Comparison of ENCODE assay signal across 8 cellular contexts in the genomic region with DNA sequence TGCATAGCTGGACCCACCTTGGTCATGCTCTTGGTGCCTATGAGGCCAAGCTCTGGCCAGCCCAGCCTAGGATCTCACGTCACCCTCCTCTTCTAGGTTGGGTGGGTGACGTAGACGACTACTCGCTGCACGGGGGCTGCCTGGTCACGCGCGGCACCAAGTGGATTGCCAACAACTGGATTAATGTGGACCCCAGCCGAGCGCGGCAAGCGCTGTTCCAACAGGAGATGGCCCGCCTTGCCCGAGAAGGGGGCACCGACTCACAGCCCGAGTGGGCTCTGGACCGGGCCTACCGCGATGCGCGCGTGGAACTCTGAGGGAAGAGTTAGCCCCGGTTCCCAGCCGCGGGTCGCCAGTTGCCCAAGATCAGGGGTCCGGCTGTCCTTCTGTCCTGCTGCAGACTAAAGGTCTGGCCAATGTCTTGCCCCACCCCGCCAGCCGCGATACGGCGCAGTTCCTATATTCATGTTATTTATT. TPM values are rescaled to one million over a fixed set of nuclear protein-coding genes. Genes with fewer than 3 reads are reported as not detected.
DNase-seq lines count a peak whose midpoint lies in the region; ATAC-seq and TF ChIP-seq lines count a peak whose summit lies in the region.

No MANE protein-coding gene starts in this region.

- H3K4me3 ChIP-seq in Caco-2 (ENCODE audit: low read depth, low read length) (peak overlapping the region; percentile 92), adrenal gland (peak overlapping the region; percentile 35 to 66 (median 54)), iPS-11a (ENCODE audit: low read depth, low read length) (peak overlapping the region; percentile 94), skeletal muscle cell (ENCODE audit: low read depth, low read length) (peak overlapping the region; percentile 92)

- H3K36me3 ChIP-seq in Caco-2 (ENCODE audit: control insufficient read depth, insufficient read depth, low read length) (no peaks in the 10 kb centered on the region; the same call in 1 of the 2 replicates), adrenal gland (replicated peaks in 1 of 2) (no peaks in the 10 kb centered on the region)

- H3K4me3 Mint-ChIP-seq in Caco-2 (ENCODE audit: unreplicated experiment): peak overlapping the region; percentile 94

- TF ChIP-seq POLR2A in adrenal gland (IDR thresholded peaks at IDR 0.05): peak in 1 of 2 donors; percentile 15

- peaks cover 59% of the 10 kb centered on the region for H3K36me3 Mint-ChIP-seq in Caco-2 (ENCODE audit: insufficient read depth, unreplicated experiment)

- BruUV-seq in Caco-2 (replicated peaks; lab: Mats Ljungman, UMichigan): TSS peak; percentile 95

- DNase-seq in Caco-2: no peak
- peak; percentile 59 to 84 (median 66) for DNase-seq in adrenal gland
- DNase-seq in skeletal muscle cell (ENCODE audit: low read depth): no peak
- no peak for DNase-seq in HCEC 1CT

- peak overlapping the region; percentile 84 to 98 (median 94) for H3K27ac ChIP-seq in adrenal gland

- no peaks in the 10 kb centered on the region for H3K9me3 Mint-ChIP-seq in Caco-2 (ENCODE audit: unreplicated experiment)

- H3K9me3 ChIP-seq in Caco-2 (no peaks in the 10 kb centered on the region), adrenal gland (replicated peaks in 1 of 3) (no peaks in the 10 kb centered on the region)

- H3K27me3 Mint-ChIP-seq in Caco-2 (ENCODE audit: insufficient read depth, unreplicated experiment): no peaks in the 10 kb centered on the region

- POLR2A ChIA-PET in Caco-2 (lab: Charles Lee): interaction anchor here (0.5 to 2.8 kb wide), 17 partner anchors 11 to 334 kb away, joined by 3 to 92 read pairs (median 9); partner anchors contain the start of genes ARIH2, DALRD3, IMPDH2 and IP6K2

- ATAC-seq in HG02678 (IDR thresholded peaks at IDR 0.05; ENCODE audit: unreplicated experiment) (peak; percentile 1), HG03139 (IDR thresholded peaks at IDR 0.05; ENCODE audit: unreplicated experiment) (no peak), HG03039 (IDR thresholded peaks at IDR 0.05; ENCODE audit: unreplicated experiment) (no peak)

- H3K4me1 ChIP-seq in Caco-2 (peaks cover 26% of the 10 kb centered on the region), adrenal gland (replicated peaks in 1 of 2) (peaks cover 17 to 28% of the 10 kb centered on the region in 2 donors)

- H3K27me3 ChIP-seq in Caco-2 (replicated peaks; ENCODE audit: control insufficient read depth, insufficient read depth, low read length) (no peaks in the 10 kb centered on the region), adrenal gland (no peaks in the 10 kb centered on the region)

- 0 to 5% (median 2%) methylated on average over 5 to 32 of the region's 32 CpGs for WGBS in adrenal gland, 4 donors

- intact Hi-C loops in Caco-2 (cut with micrococcal nuclease; ENCODE audit: unreplicated experiment) (loop anchor here (2.0 kb wide), 1 partner anchor 18 kb away; no protein-coding TSS in a partner anchor), adrenal gland (cut with DNase I) (no loop called here)

- CTCF ChIA-PET in Caco-2 (lab: Charles Lee): interaction anchor here (0.7 to 2.0 kb wide), 11 partner anchors 10 to 797 kb away, joined by 3 to 54 read pairs (median 4); partner anchors contain the start of genes DALRD3, INKA1, NDUFAF3 and P4HTM

- TF ChIP-seq CTCF in Caco-2 (IDR thresholded peaks at IDR 0.05; ENCODE audit: insufficient read depth in 1 of 2, low read depth in 1 of 2, low read length in 1 of 2, severe bottlenecking in 1 of 2, unreplicated experiment in 1 of 2): no peak
- no peak for TF ChIP-seq CTCF in adrenal gland (IDR thresholded peaks at IDR 0.05)

- peaks cover 13% of the 10 kb centered on the region for H3K4me1 Mint-ChIP-seq in Caco-2 (ENCODE audit: low read depth, unreplicated experiment)

- peak overlapping the region; percentile 98 for H3K27ac Mint-ChIP-seq in Caco-2 (ENCODE audit: unreplicated experiment)

RNA-seq across cellular contexts. Expression of gene WDR6, which starts 0.6 kb away (rescaled TPM):
- total RNA-seq in Caco-2 (2022) (184 and 185 TPM in 2 replicates), adrenal gland (100 to 1,000 TPM; 106 to 431 (median 177) TPM)
- polyA plus RNA-seq in adrenal gland: 100 to 1,000 TPM in 2 of 3 donors, 10 to 100 TPM in 1; 86.0 to 699 (median 442) TPM

RNA-seq across cellular contexts. Expression of gene DALRD3, which starts 11.8 kb away (rescaled TPM):
- total RNA-seq in Caco-2 (2022): 21.4 and 21.5 TPM in 2 replicates
- 10 to 100 TPM; 18.4 to 87.9 (median 46.7) TPM for total RNA-seq in adrenal gland
- 10 to 100 TPM; 22.8 to 65.2 (median 53.1) TPM for polyA plus RNA-seq in adrenal gland

RNA-seq across cellular contexts. Expression of gene NDUFAF3, which starts 15.3 kb away (rescaled TPM):
- total RNA-seq in Caco-2 (2022): 65.9 and 68.7 TPM in 2 replicates
- total RNA-seq in adrenal gland: 100 to 1,000 TPM in 7 of 8 donors, 10 to 100 TPM in 1; 87.2 to 442 (median 173) TPM
- polyA plus RNA-seq in adrenal gland: 100 to 1,000 TPM; 102 to 578 (median 269) TPM

RNA-seq across cellular contexts. Expression of gene P4HTM, which starts 16.6 kb away (rescaled TPM):
- total RNA-seq in Caco-2 (2022) (24.4 and 25.5 TPM in 2 replicates), adrenal gland (100 to 1,000 TPM in 4 of 8 donors, 10 to 100 TPM in 4; 56.7 to 174 (median 102) TPM)
- 100 to 1,000 TPM in 2 of 3 donors, 10 to 100 TPM in 1; 26.6 to 155 (median 129) TPM for polyA plus RNA-seq in adrenal gland

RNA-seq across cellular contexts. Expression of gene IMPDH2, which starts 22.6 kb away (rescaled TPM):
- total RNA-seq in Caco-2 (2022): 233 and 240 TPM in 2 replicates
- 100 to 1,000 TPM; 113 to 208 (median 127) TPM for total RNA-seq in adrenal gland
- 100 to 1,000 TPM; 145 to 171 (median 152) TPM for polyA plus RNA-seq in adrenal gland

Comparison
In these comparisons a context has a peak if more than half of its experiments do, and no peak if none do; other contexts are left out.
1. DNase-seq: peak in adrenal gland (7 of 7); none in Caco-2 (0 of 2), skeletal muscle cell (single experiment) and HCEC 1CT (single experiment).
2. Peak in every context shown above with its lines, with median percentiles within 50 percentile points of each other: H3K4me3 ChIP-seq.